Comparison of ENCODE assay signal across 17 cellular contexts in the genomic region with DNA sequence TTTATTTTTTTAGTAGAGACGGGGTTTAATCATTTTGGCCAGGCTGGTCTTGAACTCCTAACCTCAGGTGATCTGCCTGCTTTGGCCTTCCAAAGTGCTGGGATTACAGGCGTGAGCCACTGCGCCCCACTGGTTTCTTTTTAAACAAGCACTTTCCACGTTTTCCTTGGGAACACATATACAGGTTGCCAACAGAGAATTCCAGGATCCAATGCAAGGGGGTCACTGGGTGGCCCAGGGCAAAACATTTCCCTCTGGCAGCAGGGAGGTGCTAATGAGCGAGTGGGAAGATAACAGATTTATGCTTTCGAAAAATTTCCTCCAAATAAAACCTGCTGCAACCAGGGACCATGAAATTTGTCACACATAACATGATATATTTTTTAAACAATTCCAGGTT. TPM values are rescaled to one million over a fixed set of nuclear protein-coding genes. Genes with fewer than 3 reads are reported as not detected.
A peak's percentile ranks its signal among the peaks of the same experiment; 100 is the strongest.
DNase-seq lines count a peak whose midpoint lies in the region; ATAC-seq, FAIRE-seq and TF ChIP-seq lines count a peak whose summit lies in the region.
"Had no signal": no experiment of that assay in that cellular context is flagged by ENCODE, and none has a peak within 500 bp of the region (broad histone marks: within the 10 kb centered on the region; RNA-seq: fewer than 3 reads in every experiment).

No MANE protein-coding gene starts in this region.

- TF ChIP-seq CTCF in A673 (conservative IDR thresholded peaks at IDR 0.05; ENCODE audit: low read depth, low read length) (0 out of 2 replicates have a peak, but pooled peaks have one; percentile 12), kidney (IDR thresholded peaks at IDR 0.05; ENCODE audit: borderline replicate concordance, extremely low read depth, insufficient read depth) (no peak)

- POLR2A ChIA-PET in A673 (lab: Charles Lee; ENCODE audit: low non-redundant PET), result no interaction called here

- H3K36me3 ChIP-seq in A673 (ENCODE audit: insufficient read depth, low read length, poor library complexity, severe bottlenecking) (no peaks in the 10 kb centered on the region), SK-N-MC (ENCODE audit: insufficient read depth, low read length) (no peaks in the 10 kb centered on the region), kidney (ENCODE audit: control insufficient read depth in 1 of 2, insufficient read depth in 2 of 2, low read length in 2 of 2) (no peaks in the 10 kb centered on the region)
- H3K36me3 ChIP-seq: BLaER1 treated with 17β-estradiol and CSF1 and Interleukin-3, amounts not matched to agents 10 nM and 100 nM; HAP-1 had no signal

- intact Hi-C loops in A673 (cut with micrococcal nuclease; ENCODE audit: unreplicated experiment), result no loop called here
- intact Hi-C loops in kidney (cut with DNase I), result no loop called here
- intact Hi-C loops in posterior vena cava (cut with DNase I), result no loop called here
- intact Hi-C loops in left ventricle myocardium superior (cut with micrococcal nuclease), result no loop called here

- ATAC-seq in GM18498 (IDR thresholded peaks at IDR 0.05; ENCODE audit: unreplicated experiment), result no peak
- ATAC-seq in left ventricle myocardium superior, result no peak
- no peak for ATAC-seq in GM18861 (IDR thresholded peaks at IDR 0.05; ENCODE audit: unreplicated experiment)

- H3K27ac ChIP-seq in A673 (ENCODE audit: low read depth, low read length, poor library complexity, severe bottlenecking) (peak overlapping the region; percentile 83), SK-N-MC (peak overlapping the region; percentile 90), kidney (ENCODE audit: low read depth in 2 of 2, low read length in 2 of 2) (no peak overlapping the region)
- H3K27ac ChIP-seq: BLaER1 treated with 17β-estradiol and CSF1 and Interleukin-3, amounts not matched to agents 10 nM and 100 nM; HL-60 had no signal

- H3K9ac ChIP-seq in SK-N-MC (ENCODE audit: insufficient read length), result no peak overlapping the region
- no peak overlapping the region for H3K9ac ChIP-seq in kidney (ENCODE audit: low read length in 2 of 2)
- H3K9ac ChIP-seq: BLaER1 treated with 17β-estradiol and CSF1 and Interleukin-3, amounts not matched to agents 10 nM and 100 nM had no signal

- no peak for FAIRE-seq in kidney (lab: Jason Lieb, UNC)
- FAIRE-seq: GM18507 had no signal

- BruUV-seq in A673 (replicated peaks; lab: Mats Ljungman, UMichigan), result TSS peak; percentile 87

- peaks cover 22% of the 10 kb centered on the region for H3K4me1 ChIP-seq in A673 (ENCODE audit: insufficient read depth, low read length, poor library complexity, severe bottlenecking)
- no peaks in the 10 kb centered on the region for H3K4me1 ChIP-seq in kidney (ENCODE audit: control insufficient read depth in 1 of 2, insufficient read depth in 1 of 2, low read depth in 1 of 2, low read length in 2 of 2)
- H3K4me1 ChIP-seq: HAP-1 had no signal

- no peaks in the 10 kb centered on the region for H3K27me3 ChIP-seq in A673 (replicated peaks; ENCODE audit: insufficient read depth, low read depth, low read length, poor library complexity)

- CTCF ChIA-PET in A673 (lab: Charles Lee), result interaction anchor here (1.4 kb wide), 1 partner anchor 41 kb away, joined by 5 read pairs; a partner anchor contains a TSS

- peak overlapping the region; percentile 3 for H3K4me3 ChIP-seq in A673 (ENCODE audit: low read depth, low read length, poor library complexity, severe bottlenecking)
- H3K4me3 ChIP-seq in SK-N-MC, result peak overlapping the region; percentile 64
- no peak overlapping the region for H3K4me3 ChIP-seq in kidney (ENCODE audit: low read length in 2 of 2)
- H3K4me3 ChIP-seq: BLaER1 treated with 17β-estradiol and CSF1 and Interleukin-3, amounts not matched to agents 10 nM and 100 nM; HAP-1 had no signal

- DNase-seq in A673 (ENCODE audit: low spot score) (peak; percentile 48), SK-N-MC (ENCODE audit: low read depth, low spot score) (peak; percentile 47), kidney (peak; percentile 26), posterior vena cava (ENCODE audit: low spot score) (peak; percentile 20), left ventricle myocardium superior (no peak)
- DNase-seq: 8988T; ACHN; CD4-positive, CD25-positive, alpha-beta regulatory T cell; DMS53; GF-D8; GOT3 had no signal

- no peaks in the 10 kb centered on the region for H3K9me3 ChIP-seq in A673 (ENCODE audit: low read depth, low read length, poor library complexity, severe bottlenecking)
- H3K9me3 ChIP-seq in SK-N-MC (ENCODE audit: low read depth, low read length), result no peaks in the 10 kb centered on the region
- H3K9me3 ChIP-seq in kidney (ENCODE audit: control insufficient read depth in 1 of 2, low read length in 2 of 2), result no peaks in the 10 kb centered on the region
- H3K9me3 ChIP-seq: BLaER1 treated with 17β-estradiol and CSF1 and Interleukin-3, amounts not matched to agents 10 nM and 100 nM; HAP-1 had no signal

RNA-seq across cellular contexts. Expression of a gene that starts 41.1 kb away (rescaled TPM):
- total RNA-seq in A673 (2021) (14.8 and 16.7 TPM in 2 replicates), kidney (36.2 TPM), posterior vena cava (10 to 100 TPM; 56.4 to 61.5 TPM), left ventricle myocardium superior (5.9 TPM)
- polyA plus RNA-seq in kidney (ENCODE audit: insufficient read depth, low read depth, low replicate concordance), result 21.9 TPM
- total RNA-seq: CD4-positive, CD25-positive, alpha-beta regulatory T cell had no signal
- polyA plus RNA-seq: CD4-positive, CD25-positive, alpha-beta regulatory T cell had no signal

Comparison
In these comparisons a context has a peak if more than half of its experiments do, and no peak if none do; other contexts are left out.
1. H3K27ac ChIP-seq: peak in A673 (single experiment) and SK-N-MC (single experiment); none in kidney (0 of 2).
2. H3K4me3 ChIP-seq: peak in A673 (single experiment) and SK-N-MC (single experiment); none in kidney (0 of 2).